21 cellular contexts compared by ENCODE assay signal in genomic region chr5:142852799-142853198, GRCh38.
"Had no signal": no experiment of that assay in that cellular context is flagged by ENCODE, and none has a peak within 500 bp of the region (broad histone marks: within the 10 kb centered on the region; RNA-seq: fewer than 3 reads in every experiment).

No MANE protein-coding gene starts in this region.

- FAIRE-seq: kidney had no signal

- H3K27me3 Mint-ChIP-seq: memory B cell, naive B cell had no signal

- H3K36me3 ChIP-seq: colonic mucosa, esophagus squamous epithelium, gastroesophageal sphincter, lower lobe of right lung, sigmoid colon, upper lobe of left lung, uterus had no signal

- DNase-seq: colonic mucosa; dermis blood vessel endothelial cell; esophagus squamous epithelium; foreskin fibroblast; glutamatergic neuron; immature natural killer cell; kidney; left cardiac atrium; lower lobe of right lung; midbrain; naive B cell; posterior cingulate gyrus; sigmoid colon; stimulated activated CD4-positive, alpha-beta T cell treated with anti-CD3 and anti-CD28 coated beads, Interleukin-12 subunit alpha, Interleukin-12 subunit beta, amount 100 ng/mL, for 4 hours; stimulated activated naive CD4-positive, alpha-beta T cell treated with Interleukin-2 at 50 U/mL for 16 hours; upper lobe of left lung; uterus had no signal

- H3K4me3 Mint-ChIP-seq: memory B cell, naive B cell, nephron had no signal

- H3K27ac ChIP-seq: colonic mucosa, esophagus squamous epithelium, gastroesophageal sphincter, lower lobe of right lung, sigmoid colon, skin epidermis, upper lobe of left lung, uterus had no signal

- ATAC-seq: gastroesophageal sphincter, left cardiac atrium had no signal

- H3K4me1 ChIP-seq: uterus had no signal

- H3K36me3 Mint-ChIP-seq: immature natural killer cell, memory B cell had no signal

- H3K4me3 ChIP-seq: colonic mucosa, esophagus squamous epithelium, gastroesophageal sphincter, lower lobe of right lung, sigmoid colon, skin epidermis, upper lobe of left lung, uterus had no signal

- H3K9me3 ChIP-seq: colonic mucosa, esophagus squamous epithelium, gastroesophageal sphincter, lower lobe of right lung, sigmoid colon, upper lobe of left lung, uterus had no signal

- H3K27me3 ChIP-seq: colonic mucosa, esophagus squamous epithelium, gastroesophageal sphincter, sigmoid colon, upper lobe of left lung, uterus had no signal

- H3K27ac Mint-ChIP-seq: memory B cell had no signal

- H3K9me3 Mint-ChIP-seq: immature natural killer cell, memory B cell, naive B cell, nephron had no signal
